Comparison of ENCODE assay signal across 20 cellular contexts in genomic region chr1:68149110-68149798, GRCh38.
"Had no signal": no experiment of that assay in that cellular context is flagged by ENCODE, and none has a peak within 500 bp of the region (broad histone marks: within the 10 kb centered on the region; RNA-seq: fewer than 3 reads in every experiment).

No MANE protein-coding gene starts in this region.

- H3K4me1 Mint-ChIP-seq: activated T-helper 17 cell treated with anti-CD3 and anti-CD28 coated beads, Interleukin-2, amount 50 U/mL, for 72 hours; immature natural killer cell had no signal

- H3K4me1 ChIP-seq: neural progenitor cell had no signal

- H3K9me3 Mint-ChIP-seq: activated T-helper 17 cell treated with anti-CD3 and anti-CD28 coated beads, Interleukin-2, amount 50 U/mL, for 72 hours; immature natural killer cell; mesothelial cell of epicardium; neural progenitor cell had no signal

- H3K27me3 ChIP-seq: breast epithelium, dorsolateral prefrontal cortex, neural progenitor cell, ovary had no signal

- H3K9ac ChIP-seq: neural progenitor cell had no signal

- H2AFZ ChIP-seq: neural progenitor cell had no signal

- H3K36me3 ChIP-seq: breast epithelium, ovary had no signal

- H3K27ac ChIP-seq: breast epithelium, neural progenitor cell, ovary, SK-N-MC, skin epidermis had no signal

- ATAC-seq: activated T-helper 17 cell treated with anti-CD3 and anti-CD28 coated beads, Interleukin-2, amount 50 U/mL, for 72 hours had no signal

- H3K27ac Mint-ChIP-seq: activated T-helper 17 cell treated with anti-CD3 and anti-CD28 coated beads, Interleukin-2, amount 50 U/mL, for 72 hours; immature natural killer cell; mesothelial cell of epicardium; neural progenitor cell had no signal

- H3K4me3 ChIP-seq: breast epithelium, dorsolateral prefrontal cortex, lung, neural progenitor cell, ovary, SK-N-MC, skin epidermis had no signal

- H3K4me2 ChIP-seq: neural progenitor cell had no signal

- H3K9me3 ChIP-seq: breast epithelium, ovary had no signal

- H3K4me3 Mint-ChIP-seq: activated T-helper 17 cell treated with anti-CD3 and anti-CD28 coated beads, Interleukin-2, amount 50 U/mL, for 72 hours; immature natural killer cell; mesothelial cell of epicardium; neural progenitor cell had no signal

- DNase-seq: activated CD4-positive, alpha-beta T cell treated with anti-CD3 and anti-CD28 coated beads, Interleukin-2, amount 50 U/mL, for 48 hours; activated naive CD4-positive, alpha-beta T cell treated with Interleukin-2 at 50 U/mL for 16 hours; aorta; erythroblast; glutamatergic neuron; immature natural killer cell; ovary; stimulated activated CD4-positive, alpha-beta T cell treated with anti-CD3 and anti-CD28 coated beads, Interleukin-15, amount 100 ng/mL, for 24 hours; stimulated activated CD4-positive, alpha-beta T cell treated with anti-CD3 and anti-CD28 coated beads, Interleukin-4, amount 100 ng/mL, for 1 hour; stimulated activated naive CD4-positive, alpha-beta T cell; T-helper 1 cell; T1000 had no signal

- H3K36me3 Mint-ChIP-seq: immature natural killer cell had no signal
